In the genomic region with DNA sequence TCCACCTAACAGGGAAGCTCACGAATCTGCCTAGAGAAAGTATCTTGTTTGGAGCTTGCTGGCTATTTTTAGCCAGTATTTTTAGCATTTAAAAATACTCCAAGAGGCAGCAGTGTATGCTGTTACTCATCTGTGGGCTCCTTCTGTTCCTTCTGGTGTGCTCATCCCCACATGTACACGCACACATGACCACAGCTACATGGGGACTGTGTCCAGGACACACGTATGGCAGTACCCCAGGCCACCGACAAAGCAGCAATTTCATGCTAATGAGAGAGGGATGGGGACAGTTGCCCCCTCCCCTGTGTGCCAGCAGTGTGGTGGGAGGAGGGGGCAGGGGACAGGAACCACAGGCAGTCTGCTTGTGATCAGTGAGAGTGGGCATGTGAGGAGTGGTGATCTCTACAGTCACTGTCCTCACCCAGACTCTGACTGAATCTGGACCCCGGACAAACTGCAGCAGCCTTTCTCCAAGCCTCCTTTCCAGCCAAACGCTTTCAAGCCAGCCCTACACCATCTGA, we compare ENCODE assay signal across 1 cellular context.
TF ChIP-seq lines count a peak whose summit lies in the region.

No MANE protein-coding gene starts in this region.

TF ChIP-seq in K562, 482 proteins besides CTCF, POLR2A, EP300 and RAD21:
- TF ChIP-seq CBX2 (IDR thresholded peaks at IDR 0.05; ENCODE audit: insufficient read depth, low read length, poor library complexity, severe bottlenecking) (no peak), MEF2A (IDR thresholded peaks at IDR 0.05; ENCODE audit: control insufficient read depth, low read depth, low read length) (peak; percentile 6; the same call in 1 of the 2 replicates)
